ENCODE assay signal across 1 cellular context in the genomic region with DNA sequence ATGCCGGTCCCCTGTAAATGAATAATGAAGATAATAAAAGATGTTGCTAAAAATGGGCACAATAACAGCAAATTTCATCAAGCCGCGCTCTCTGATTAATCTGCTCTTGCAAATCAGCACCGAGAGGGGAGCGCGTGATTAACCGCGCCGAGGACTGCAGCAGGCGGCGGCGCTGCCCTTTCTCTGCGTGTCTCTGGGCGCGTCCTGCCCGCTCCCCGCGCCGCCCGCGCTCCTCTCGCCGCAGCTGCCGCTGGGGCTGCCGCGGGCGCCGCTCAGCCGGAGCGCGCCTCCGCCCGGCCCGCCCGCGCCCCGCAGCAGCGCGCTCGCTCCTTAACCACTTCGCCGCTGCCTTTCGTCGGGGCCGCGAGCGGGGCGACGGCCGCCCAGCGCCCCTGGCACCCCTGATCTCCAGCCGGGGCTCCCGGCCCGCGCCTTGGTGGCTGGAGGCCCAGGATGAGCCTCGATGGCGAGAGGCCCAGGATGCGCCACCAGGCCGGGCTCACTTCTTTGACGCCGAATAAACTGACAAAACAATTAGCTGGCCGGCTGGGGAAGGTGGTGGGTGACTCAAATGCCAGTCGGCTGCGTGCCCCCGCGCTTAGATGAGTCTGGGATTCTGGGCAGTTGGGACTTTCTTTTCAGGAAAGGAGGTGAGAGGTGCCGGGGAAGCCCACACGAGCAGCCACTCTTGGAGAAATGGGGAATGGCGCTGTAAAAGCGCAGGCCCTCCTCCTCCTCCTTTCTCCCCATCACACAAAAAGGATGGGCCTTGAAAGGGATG.
TF ChIP-seq lines count a peak whose summit lies in the region.

No MANE protein-coding gene starts in this region.

TF ChIP-seq in neural cell, 6 proteins besides CTCF, POLR2A, EP300 and RAD21 (continued from another document):
- TF ChIP-seq SMC3 (conservative IDR thresholded peaks at IDR 0.05; ENCODE audit: poor library complexity) (peak; percentile 11), POLR2AphosphoS5 (IDR thresholded peaks at IDR 0.05) (peak; percentile 18), MXI1 (conservative IDR thresholded peaks at IDR 0.05; ENCODE audit: poor library complexity, severe bottlenecking) (no peak), TAF1 (IDR thresholded peaks at IDR 0.05; ENCODE audit: low read depth) (no peak)
